In genomic region chr1:3630161-3630611, GRCh38 we compare ENCODE assay signal across 1 cellular context.
TF ChIP-seq lines count a peak whose summit lies in the region.

No MANE protein-coding gene starts in this region.

TF ChIP-seq in IMR-90, 13 proteins besides CTCF, POLR2A, EP300 and RAD21:
- TF ChIP-seq, protein P1, sequence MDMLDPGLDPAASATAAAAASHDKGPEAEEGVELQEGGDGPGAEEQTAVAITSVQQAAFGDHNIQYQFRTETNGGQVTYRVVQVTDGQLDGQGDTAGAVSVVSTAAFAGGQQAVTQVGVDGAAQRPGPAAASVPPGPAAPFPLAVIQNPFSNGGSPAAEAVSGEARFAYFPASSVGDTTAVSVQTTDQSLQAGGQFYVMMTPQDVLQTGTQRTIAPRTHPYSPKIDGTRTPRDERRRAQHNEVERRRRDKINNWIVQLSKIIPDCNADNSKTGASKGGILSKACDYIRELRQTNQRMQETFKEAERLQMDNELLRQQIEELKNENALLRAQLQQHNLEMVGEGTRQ (IDR thresholded peaks at IDR 0.05; ENCODE audit: low read depth, low read length) = no peak
- no peak for TF ChIP-seq CEBPB (IDR thresholded peaks at IDR 0.05; ENCODE audit: low read depth, low read length)
- no peak for TF ChIP-seq ELK1 (IDR thresholded peaks at IDR 0.05; ENCODE audit: borderline replicate concordance, low read depth, low read length)
- TF ChIP-seq MAFK (IDR thresholded peaks at IDR 0.05; ENCODE audit: low read depth, low read length) = no peak
- TF ChIP-seq MAZ (IDR thresholded peaks at IDR 0.05; ENCODE audit: borderline replicate concordance, low read depth, low read length) = no peak
- TF ChIP-seq CHD1 (IDR thresholded peaks at IDR 0.05; ENCODE audit: low read depth, low read length) = no peak
- no peak for TF ChIP-seq BHLHE40 (IDR thresholded peaks at IDR 0.05; ENCODE audit: low read depth, low read length)
- TF ChIP-seq MXI1 (IDR thresholded peaks at IDR 0.05; ENCODE audit: borderline replicate concordance, low read depth, low read length) = no peak
- no peak for TF ChIP-seq RFX5 (IDR thresholded peaks at IDR 0.05; ENCODE audit: low read depth, low read length)
- no peak for TF ChIP-seq FOS (IDR thresholded peaks at IDR 0.05; ENCODE audit: low read depth, low read length)
- TF ChIP-seq NFE2L2 (IDR thresholded peaks at IDR 0.05; ENCODE audit: low read depth, low read length) = no peak
- no peak for TF ChIP-seq SMC3 (IDR thresholded peaks at IDR 0.05; ENCODE audit: low read depth, low read length)
- TF ChIP-seq RCOR1 (IDR thresholded peaks at IDR 0.05; ENCODE audit: insufficient replicate concordance, low read length) = no peak
